ENCODE assay signal across 10 cellular contexts in the genomic region with DNA sequence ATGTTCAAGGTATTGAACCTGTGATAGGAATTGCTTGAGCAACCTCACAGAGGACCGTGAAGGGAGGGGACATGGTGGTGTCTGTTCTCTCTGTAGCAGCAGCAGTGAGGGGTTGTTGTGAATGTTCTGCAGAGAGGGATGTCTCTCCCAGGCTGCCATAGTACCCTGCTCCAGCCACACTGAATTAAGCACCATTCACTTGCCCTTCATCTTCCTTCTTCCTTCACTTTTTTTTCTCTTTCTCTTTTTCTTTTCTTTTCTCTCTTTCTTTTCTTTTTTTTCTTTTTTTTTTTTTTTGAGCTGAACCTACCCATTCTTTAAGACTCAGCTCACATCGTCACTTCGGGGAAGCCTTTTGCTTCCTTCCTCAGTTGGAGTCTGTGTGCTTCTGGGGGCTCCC.
"Had no signal": no experiment of that assay in that cellular context is flagged by ENCODE, and none has a peak within 500 bp of the region (broad histone marks: within the 10 kb centered on the region; RNA-seq: fewer than 3 reads in every experiment).

No MANE protein-coding gene starts in this region.

- H3K4me3 ChIP-seq: GM23248, GM23338, HAP-1 had no signal

- H3K4me1 ChIP-seq: HAP-1 had no signal

- H3K36me3 ChIP-seq: HAP-1 had no signal

- H3K9me3 ChIP-seq: HAP-1 had no signal

- ATAC-seq: GM23338, HCT116 had no signal

- DNase-seq: GM23248, GOT3, H7, H9, HCEC 1CT, HFFc6 had no signal

- FAIRE-seq: H54 had no signal

- H2AFZ ChIP-seq: GM23248, GM23338 had no signal

- H3K9ac ChIP-seq: GM23248 had no signal

- H3K4me2 ChIP-seq: GM23338 had no signal

- H3K27ac ChIP-seq: GM23248 had no signal
